Comparison of ENCODE assay signal across 1 cellular context in the genomic region with DNA sequence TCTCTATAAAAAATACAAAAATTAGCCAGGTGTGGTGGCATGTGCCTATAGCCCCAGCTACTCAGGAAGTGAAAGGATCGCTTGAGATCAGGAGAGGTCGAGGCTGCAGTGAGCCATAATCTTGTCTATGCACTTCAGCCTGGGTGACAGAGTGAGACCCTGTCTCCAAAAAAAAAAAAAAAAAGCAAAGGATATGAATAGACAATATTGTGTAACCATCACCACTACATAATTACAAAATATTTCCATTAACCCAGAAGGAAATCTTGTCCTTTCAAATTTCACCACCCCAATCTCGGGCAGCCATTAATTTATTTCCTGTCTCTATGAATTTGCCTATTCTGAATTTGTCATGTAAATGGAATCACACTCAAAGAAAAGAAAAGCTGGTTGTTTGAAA.
TF ChIP-seq lines count a peak whose summit lies in the region.

No MANE protein-coding gene starts in this region.

TF ChIP-seq in GM23338, 12 proteins besides CTCF, POLR2A, EP300 and RAD21 (continued from another document):
- TF ChIP-seq, protein P1, sequence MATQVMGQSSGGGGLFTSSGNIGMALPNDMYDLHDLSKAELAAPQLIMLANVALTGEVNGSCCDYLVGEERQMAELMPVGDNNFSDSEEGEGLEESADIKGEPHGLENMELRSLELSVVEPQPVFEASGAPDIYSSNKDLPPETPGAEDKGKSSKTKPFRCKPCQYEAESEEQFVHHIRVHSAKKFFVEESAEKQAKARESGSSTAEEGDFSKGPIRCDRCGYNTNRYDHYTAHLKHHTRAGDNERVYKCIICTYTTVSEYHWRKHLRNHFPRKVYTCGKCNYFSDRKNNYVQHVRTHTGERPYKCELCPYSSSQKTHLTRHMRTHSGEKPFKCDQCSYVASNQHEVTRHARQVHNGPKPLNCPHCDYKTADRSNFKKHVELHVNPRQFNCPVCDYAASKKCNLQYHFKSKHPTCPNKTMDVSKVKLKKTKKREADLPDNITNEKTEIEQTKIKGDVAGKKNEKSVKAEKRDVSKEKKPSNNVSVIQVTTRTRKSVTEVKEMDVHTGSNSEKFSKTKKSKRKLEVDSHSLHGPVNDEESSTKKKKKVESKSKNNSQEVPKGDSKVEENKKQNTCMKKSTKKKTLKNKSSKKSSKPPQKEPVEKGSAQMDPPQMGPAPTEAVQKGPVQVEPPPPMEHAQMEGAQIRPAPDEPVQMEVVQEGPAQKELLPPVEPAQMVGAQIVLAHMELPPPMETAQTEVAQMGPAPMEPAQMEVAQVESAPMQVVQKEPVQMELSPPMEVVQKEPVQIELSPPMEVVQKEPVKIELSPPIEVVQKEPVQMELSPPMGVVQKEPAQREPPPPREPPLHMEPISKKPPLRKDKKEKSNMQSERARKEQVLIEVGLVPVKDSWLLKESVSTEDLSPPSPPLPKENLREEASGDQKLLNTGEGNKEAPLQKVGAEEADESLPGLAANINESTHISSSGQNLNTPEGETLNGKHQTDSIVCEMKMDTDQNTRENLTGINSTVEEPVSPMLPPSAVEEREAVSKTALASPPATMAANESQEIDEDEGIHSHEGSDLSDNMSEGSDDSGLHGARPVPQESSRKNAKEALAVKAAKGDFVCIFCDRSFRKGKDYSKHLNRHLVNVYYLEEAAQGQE (IDR thresholded peaks at IDR 0.05; ENCODE audit: unreplicated experiment) = no peak
- no peak for TF ChIP-seq CREB1 (CRISPR knock-in tag; IDR thresholded peaks at IDR 0.05; ENCODE audit: low read depth)
- no peak for TF ChIP-seq JUNB (IDR thresholded peaks at IDR 0.05; ENCODE audit: unreplicated experiment)
- TF ChIP-seq STAT1 (IDR thresholded peaks at IDR 0.05; ENCODE audit: unreplicated experiment) = no peak
- no peak for TF ChIP-seq EZH2 (IDR thresholded peaks at IDR 0.05; ENCODE audit: low read depth, unreplicated experiment)
- TF ChIP-seq, protein P2, sequence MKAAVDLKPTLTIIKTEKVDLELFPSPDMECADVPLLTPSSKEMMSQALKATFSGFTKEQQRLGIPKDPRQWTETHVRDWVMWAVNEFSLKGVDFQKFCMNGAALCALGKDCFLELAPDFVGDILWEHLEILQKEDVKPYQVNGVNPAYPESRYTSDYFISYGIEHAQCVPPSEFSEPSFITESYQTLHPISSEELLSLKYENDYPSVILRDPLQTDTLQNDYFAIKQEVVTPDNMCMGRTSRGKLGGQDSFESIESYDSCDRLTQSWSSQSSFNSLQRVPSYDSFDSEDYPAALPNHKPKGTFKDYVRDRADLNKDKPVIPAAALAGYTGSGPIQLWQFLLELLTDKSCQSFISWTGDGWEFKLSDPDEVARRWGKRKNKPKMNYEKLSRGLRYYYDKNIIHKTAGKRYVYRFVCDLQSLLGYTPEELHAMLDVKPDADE (IDR thresholded peaks at IDR 0.05) = no peak
- TF ChIP-seq, protein P3, sequence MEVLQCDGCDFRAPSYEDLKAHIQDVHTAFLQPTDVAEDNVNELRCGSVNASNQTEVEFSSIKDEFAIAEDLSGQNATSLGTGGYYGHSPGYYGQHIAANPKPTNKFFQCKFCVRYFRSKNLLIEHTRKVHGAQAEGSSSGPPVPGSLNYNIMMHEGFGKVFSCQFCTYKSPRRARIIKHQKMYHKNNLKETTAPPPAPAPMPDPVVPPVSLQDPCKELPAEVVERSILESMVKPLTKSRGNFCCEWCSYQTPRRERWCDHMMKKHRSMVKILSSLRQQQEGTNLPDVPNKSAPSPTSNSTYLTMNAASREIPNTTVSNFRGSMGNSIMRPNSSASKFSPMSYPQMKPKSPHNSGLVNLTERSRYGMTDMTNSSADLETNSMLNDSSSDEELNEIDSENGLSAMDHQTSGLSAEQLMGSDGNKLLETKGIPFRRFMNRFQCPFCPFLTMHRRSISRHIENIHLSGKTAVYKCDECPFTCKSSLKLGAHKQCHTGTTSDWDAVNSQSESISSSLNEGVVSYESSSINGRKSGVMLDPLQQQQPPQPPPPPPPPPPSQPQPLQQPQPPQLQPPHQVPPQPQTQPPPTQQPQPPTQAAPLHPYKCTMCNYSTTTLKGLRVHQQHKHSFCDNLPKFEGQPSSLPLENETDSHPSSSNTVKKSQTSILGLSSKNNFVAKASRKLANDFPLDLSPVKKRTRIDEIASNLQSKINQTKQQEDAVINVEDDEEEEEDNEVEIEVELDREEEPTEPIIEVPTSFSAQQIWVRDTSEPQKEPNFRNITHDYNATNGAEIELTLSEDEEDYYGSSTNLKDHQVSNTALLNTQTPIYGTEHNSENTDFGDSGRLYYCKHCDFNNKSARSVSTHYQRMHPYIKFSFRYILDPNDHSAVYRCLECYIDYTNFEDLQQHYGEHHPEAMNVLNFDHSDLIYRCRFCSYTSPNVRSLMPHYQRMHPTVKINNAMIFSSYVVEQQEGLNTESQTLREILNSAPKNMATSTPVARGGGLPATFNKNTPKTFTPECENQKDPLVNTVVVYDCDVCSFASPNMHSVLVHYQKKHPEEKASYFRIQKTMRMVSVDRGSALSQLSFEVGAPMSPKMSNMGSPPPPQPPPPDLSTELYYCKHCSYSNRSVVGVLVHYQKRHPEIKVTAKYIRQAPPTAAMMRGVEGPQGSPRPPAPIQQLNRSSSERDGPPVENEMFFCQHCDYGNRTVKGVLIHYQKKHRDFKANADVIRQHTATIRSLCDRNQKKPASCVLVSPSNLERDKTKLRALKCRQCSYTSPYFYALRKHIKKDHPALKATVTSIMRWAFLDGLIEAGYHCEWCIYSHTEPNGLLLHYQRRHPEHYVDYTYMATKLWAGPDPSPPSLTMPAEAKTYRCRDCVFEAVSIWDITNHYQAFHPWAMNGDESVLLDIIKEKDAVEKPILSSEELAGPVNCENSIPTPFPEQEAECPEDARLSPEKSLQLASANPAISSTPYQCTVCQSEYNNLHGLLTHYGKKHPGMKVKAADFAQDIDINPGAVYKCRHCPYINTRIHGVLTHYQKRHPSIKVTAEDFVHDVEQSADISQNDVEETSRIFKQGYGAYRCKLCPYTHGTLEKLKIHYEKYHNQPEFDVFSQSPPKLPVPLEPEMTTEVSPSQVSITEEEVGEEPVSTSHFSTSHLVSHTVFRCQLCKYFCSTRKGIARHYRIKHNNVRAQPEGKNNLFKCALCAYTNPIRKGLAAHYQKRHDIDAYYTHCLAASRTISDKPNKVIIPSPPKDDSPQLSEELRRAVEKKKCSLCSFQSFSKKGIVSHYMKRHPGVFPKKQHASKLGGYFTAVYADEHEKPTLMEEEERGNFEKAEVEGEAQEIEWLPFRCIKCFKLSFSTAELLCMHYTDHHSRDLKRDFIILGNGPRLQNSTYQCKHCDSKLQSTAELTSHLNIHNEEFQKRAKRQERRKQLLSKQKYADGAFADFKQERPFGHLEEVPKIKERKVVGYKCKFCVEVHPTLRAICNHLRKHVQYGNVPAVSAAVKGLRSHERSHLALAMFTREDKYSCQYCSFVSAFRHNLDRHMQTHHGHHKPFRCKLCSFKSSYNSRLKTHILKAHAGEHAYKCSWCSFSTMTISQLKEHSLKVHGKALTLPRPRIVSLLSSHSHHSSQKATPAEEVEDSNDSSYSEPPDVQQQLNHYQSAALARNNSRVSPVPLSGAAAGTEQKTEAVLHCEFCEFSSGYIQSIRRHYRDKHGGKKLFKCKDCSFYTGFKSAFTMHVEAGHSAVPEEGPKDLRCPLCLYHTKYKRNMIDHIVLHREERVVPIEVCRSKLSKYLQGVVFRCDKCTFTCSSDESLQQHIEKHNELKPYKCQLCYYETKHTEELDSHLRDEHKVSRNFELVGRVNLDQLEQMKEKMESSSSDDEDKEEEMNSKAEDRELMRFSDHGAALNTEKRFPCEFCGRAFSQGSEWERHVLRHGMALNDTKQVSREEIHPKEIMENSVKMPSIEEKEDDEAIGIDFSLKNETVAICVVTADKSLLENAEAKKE (CRISPR knock-in tag; IDR thresholded peaks at IDR 0.05) = no peak
- no peak for TF ChIP-seq POLR2AphosphoS5 (IDR thresholded peaks at IDR 0.05; ENCODE audit: low read depth)
- TF ChIP-seq ZNF114 (CRISPR knock-in tag; IDR thresholded peaks at IDR 0.05) = no peak
TF ChIP-seq in GM23338: peak in this region for 0.
